ENCODE assay signal across 1 cellular context in genomic region chr2:190961918-190962487, GRCh38.
TF ChIP-seq lines count a peak whose summit lies in the region.

No MANE protein-coding gene starts in this region.

TF ChIP-seq in HEK293, 187 proteins besides CTCF, POLR2A, EP300 and RAD21 (continued from another document):
- TF ChIP-seq, protein P1, sequence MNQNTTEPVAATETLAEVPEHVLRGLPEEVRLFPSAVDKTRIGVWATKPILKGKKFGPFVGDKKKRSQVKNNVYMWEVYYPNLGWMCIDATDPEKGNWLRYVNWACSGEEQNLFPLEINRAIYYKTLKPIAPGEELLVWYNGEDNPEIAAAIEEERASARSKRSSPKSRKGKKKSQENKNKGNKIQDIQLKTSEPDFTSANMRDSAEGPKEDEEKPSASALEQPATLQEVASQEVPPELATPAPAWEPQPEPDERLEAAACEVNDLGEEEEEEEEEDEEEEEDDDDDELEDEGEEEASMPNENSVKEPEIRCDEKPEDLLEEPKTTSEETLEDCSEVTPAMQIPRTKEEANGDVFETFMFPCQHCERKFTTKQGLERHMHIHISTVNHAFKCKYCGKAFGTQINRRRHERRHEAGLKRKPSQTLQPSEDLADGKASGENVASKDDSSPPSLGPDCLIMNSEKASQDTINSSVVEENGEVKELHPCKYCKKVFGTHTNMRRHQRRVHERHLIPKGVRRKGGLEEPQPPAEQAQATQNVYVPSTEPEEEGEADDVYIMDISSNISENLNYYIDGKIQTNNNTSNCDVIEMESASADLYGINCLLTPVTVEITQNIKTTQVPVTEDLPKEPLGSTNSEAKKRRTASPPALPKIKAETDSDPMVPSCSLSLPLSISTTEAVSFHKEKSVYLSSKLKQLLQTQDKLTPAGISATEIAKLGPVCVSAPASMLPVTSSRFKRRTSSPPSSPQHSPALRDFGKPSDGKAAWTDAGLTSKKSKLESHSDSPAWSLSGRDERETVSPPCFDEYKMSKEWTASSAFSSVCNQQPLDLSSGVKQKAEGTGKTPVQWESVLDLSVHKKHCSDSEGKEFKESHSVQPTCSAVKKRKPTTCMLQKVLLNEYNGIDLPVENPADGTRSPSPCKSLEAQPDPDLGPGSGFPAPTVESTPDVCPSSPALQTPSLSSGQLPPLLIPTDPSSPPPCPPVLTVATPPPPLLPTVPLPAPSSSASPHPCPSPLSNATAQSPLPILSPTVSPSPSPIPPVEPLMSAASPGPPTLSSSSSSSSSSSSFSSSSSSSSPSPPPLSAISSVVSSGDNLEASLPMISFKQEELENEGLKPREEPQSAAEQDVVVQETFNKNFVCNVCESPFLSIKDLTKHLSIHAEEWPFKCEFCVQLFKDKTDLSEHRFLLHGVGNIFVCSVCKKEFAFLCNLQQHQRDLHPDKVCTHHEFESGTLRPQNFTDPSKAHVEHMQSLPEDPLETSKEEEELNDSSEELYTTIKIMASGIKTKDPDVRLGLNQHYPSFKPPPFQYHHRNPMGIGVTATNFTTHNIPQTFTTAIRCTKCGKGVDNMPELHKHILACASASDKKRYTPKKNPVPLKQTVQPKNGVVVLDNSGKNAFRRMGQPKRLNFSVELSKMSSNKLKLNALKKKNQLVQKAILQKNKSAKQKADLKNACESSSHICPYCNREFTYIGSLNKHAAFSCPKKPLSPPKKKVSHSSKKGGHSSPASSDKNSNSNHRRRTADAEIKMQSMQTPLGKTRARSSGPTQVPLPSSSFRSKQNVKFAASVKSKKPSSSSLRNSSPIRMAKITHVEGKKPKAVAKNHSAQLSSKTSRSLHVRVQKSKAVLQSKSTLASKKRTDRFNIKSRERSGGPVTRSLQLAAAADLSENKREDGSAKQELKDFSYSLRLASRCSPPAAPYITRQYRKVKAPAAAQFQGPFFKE (tag by site-specific recombination; IDR thresholded peaks at IDR 0.05; ENCODE audit: borderline replicate concordance): no peak
- TF ChIP-seq ZNF747 (tag by site-specific recombination; IDR thresholded peaks at IDR 0.05) (no peak), YY2 (tag by site-specific recombination; IDR thresholded peaks at IDR 0.05) (no peak), SCRT2 (tag by site-specific recombination; IDR thresholded peaks at IDR 0.05) (no peak), ZNF555 (tag by site-specific recombination; conservative IDR thresholded peaks at IDR 0.05) (no peak), ZNF610 (tag by site-specific recombination; IDR thresholded peaks at IDR 0.05; ENCODE audit: borderline replicate concordance) (no peak), ZNF175 (tag by site-specific recombination; IDR thresholded peaks at IDR 0.05) (no peak)
- TF ChIP-seq, protein P2, sequence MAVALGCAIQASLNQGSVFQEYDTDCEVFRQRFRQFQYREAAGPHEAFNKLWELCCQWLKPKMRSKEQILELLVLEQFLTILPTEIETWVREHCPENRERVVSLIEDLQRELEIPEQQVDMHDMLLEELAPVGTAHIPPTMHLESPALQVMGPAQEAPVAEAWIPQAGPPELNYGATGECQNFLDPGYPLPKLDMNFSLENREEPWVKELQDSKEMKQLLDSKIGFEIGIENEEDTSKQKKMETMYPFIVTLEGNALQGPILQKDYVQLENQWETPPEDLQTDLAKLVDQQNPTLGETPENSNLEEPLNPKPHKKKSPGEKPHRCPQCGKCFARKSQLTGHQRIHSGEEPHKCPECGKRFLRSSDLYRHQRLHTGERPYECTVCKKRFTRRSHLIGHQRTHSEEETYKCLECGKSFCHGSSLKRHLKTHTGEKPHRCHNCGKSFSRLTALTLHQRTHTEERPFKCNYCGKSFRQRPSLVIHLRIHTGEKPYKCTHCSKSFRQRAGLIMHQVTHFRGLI (tag by site-specific recombination; IDR thresholded peaks at IDR 0.05): no peak
- TF ChIP-seq, protein P3, sequence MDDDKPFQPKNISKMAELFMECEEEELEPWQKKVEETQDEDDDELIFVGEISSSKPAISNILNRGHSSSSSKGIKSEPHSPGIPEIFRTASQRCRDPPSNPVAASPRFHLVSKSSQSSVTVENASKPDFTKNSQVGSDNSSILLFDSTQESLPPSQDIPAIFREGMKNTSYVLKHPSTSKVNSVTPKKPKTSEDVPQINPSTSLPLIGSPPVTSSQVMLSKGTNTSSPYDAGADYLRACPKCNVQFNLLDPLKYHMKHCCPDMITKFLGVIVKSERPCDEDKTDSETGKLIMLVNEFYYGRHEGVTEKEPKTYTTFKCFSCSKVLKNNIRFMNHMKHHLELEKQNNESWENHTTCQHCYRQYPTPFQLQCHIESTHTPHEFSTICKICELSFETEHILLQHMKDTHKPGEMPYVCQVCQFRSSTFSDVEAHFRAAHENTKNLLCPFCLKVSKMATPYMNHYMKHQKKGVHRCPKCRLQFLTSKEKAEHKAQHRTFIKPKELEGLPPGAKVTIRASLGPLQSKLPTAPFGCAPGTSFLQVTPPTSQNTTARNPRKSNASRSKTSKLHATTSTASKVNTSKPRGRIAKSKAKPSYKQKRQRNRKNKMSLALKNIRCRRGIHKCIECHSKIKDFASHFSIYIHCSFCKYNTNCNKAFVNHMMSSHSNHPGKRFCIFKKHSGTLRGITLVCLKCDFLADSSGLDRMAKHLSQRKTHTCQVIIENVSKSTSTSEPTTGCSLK (tag by site-specific recombination; IDR thresholded peaks at IDR 0.05): no peak
